ENCODE assay signal across 8 cellular contexts in genomic region chr2:181715033-181715630, GRCh38. TPM values are rescaled to one million over a fixed set of nuclear protein-coding genes. Genes with fewer than 3 reads are reported as not detected.
DNase-seq lines count a peak whose midpoint lies in the region; ATAC-seq, FAIRE-seq and TF ChIP-seq lines count a peak whose summit lies in the region.

No MANE protein-coding gene starts in this region.

- no peaks in the 10 kb centered on the region for H3K9me3 ChIP-seq in kidney (ENCODE audit: control insufficient read depth in 1 of 2, low read length in 2 of 2)

- H3K36me3 ChIP-seq in bronchial epithelial cell (ENCODE audit: control insufficient read depth, insufficient read depth, low read length) (no peaks in the 10 kb centered on the region), kidney (ENCODE audit: control insufficient read depth in 1 of 2, insufficient read depth in 2 of 2, low read length in 2 of 2) (no peaks in the 10 kb centered on the region)

- intact Hi-C loops in kidney (cut with DNase I), result no loop called here

- peak; percentile 41 for DNase-seq in AG04449 (ENCODE audit: low read depth, low spot score)
- DNase-seq in NCI-H2227 (lab: John Stamatoyannopoulos, UW; ENCODE audit: unreplicated experiment), result peak; percentile 94
- DNase-seq in bronchial epithelial cell (ENCODE audit: low read depth), result peak; percentile 71
- DNase-seq in kidney, result no peak
- DNase-seq in stimulated activated CD4-positive, alpha-beta T cell treated with anti-CD3 and anti-CD28 coated beads, Interleukin-2, amount 100 ng/mL, for 4 hours (ENCODE audit: low read depth), result peak; percentile 54

- H3K4me1 ChIP-seq in kidney (ENCODE audit: control insufficient read depth in 1 of 2, insufficient read depth in 1 of 2, low read depth in 1 of 2, low read length in 2 of 2), result no peaks in the 10 kb centered on the region

- H3K27me3 ChIP-seq in bronchial epithelial cell (ENCODE audit: control insufficient read depth, insufficient read depth, low read length), result no peaks in the 10 kb centered on the region

- H3K4me3 ChIP-seq in AG04449 (ENCODE audit: low read depth, low read length) (no peak overlapping the region), WI38 (ENCODE audit: low read depth, low read length) (no peak overlapping the region), bronchial epithelial cell (ENCODE audit: low read depth, low read length) (no peak overlapping the region), kidney (ENCODE audit: low read length in 2 of 2) (no peak overlapping the region)

- FAIRE-seq in bronchial epithelial cell (lab: Jason Lieb, UNC), result no peak
- FAIRE-seq in kidney (lab: Jason Lieb, UNC), result peak; percentile 97

- TF ChIP-seq CTCF in AG04449 (IDR thresholded peaks at IDR 0.05; ENCODE audit: insufficient read depth, low read length, missing control alignments), result peak; percentile 60
- TF ChIP-seq CTCF in WI38 (IDR thresholded peaks at IDR 0.05; ENCODE audit: low read depth, low read length), result peak; percentile 26; the same call in 1 of the 2 replicates
- peak; percentile 62 for TF ChIP-seq CTCF in bronchial epithelial cell (IDR thresholded peaks at IDR 0.05; ENCODE audit: insufficient read depth, low read length, severe bottlenecking)
- TF ChIP-seq CTCF in kidney (IDR thresholded peaks at IDR 0.05; ENCODE audit: borderline replicate concordance, extremely low read depth, insufficient read depth), result peak; percentile 76

- CTCF ChIA-PET in AG04449 (lab: Yijun Ruan, JAX), result interaction anchor here (0.6 to 5.4 kb wide), 41 partner anchors 9 to 1591 kb away, joined by 3 to 94 read pairs (median 4); no protein-coding TSS in a partner anchor

- POLR2A ChIA-PET in AG04449 (lab: Yijun Ruan, JAX), result no interaction called here

- ATAC-seq in GM18861 (IDR thresholded peaks at IDR 0.05; ENCODE audit: unreplicated experiment), result peak; percentile 92
- ATAC-seq in HG03175 (IDR thresholded peaks at IDR 0.05; ENCODE audit: unreplicated experiment), result peak; percentile 94

- H3K27ac ChIP-seq in kidney (ENCODE audit: low read depth in 2 of 2, low read length in 2 of 2), result no peak overlapping the region

- no peak overlapping the region for H3K9ac ChIP-seq in kidney (ENCODE audit: low read length in 2 of 2)

RNA-seq across cellular contexts. Expression of gene NEUROD1, which starts 34.8 kb away (rescaled TPM):
- total RNA-seq in bronchial epithelial cell (not detected in 2 replicates), kidney (not detected)
- polyA plus RNA-seq in kidney (ENCODE audit: insufficient read depth, low read depth, low replicate concordance), result not detected

RNA-seq across cellular contexts. Expression of gene CERKL, which starts 58.2 kb away (rescaled TPM):
- total RNA-seq in bronchial epithelial cell (not detected in 2 replicates), kidney (8.0 TPM)
- polyA plus RNA-seq in kidney (ENCODE audit: insufficient read depth, low read depth, low replicate concordance), result 7.8 TPM

Comparison
In these comparisons a context has a peak if more than half of its experiments do, and no peak if none do; other contexts are left out.
1. CTCF ChIP-seq: peak in every context shown above with its lines; median percentile 76 in kidney; 62 in bronchial epithelial cell; 60 in AG04449; 26 in WI38.